Comparison of ENCODE assay signal across 1 cellular context in the genomic region with DNA sequence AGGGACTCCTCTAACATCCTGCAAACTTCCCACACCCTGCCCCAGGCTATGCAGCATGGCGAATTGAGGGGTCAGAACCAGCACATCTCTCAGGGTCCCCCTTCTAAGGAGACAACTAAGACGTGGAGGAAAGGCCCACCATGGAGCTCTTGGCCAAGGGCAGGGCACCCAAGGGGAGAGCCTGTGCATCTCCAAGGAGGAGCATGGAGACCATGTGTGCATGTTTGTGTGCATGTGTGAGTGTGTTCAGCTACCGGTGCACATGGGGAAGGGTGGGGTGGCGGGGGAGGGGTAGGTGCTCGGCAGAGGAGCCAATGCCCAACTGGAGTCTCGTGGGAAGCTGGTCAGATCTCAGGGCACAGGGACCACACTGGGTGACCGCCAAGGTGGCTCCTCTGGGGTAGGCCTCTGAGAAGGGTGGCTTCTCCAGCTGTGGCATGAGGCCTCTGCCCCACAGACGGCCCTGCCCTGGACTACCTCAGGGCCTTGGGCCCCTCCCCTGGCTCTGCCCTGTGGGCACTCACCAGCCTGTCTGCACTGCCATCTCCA.
TF ChIP-seq lines count a peak whose summit lies in the region.

No MANE protein-coding gene starts in this region.

TF ChIP-seq in H1, 55 proteins besides CTCF, POLR2A, EP300 and RAD21 (continued from another document):
- TF ChIP-seq TAF7 (optimal IDR thresholded peaks at IDR 0.05; ENCODE audit: borderline replicate concordance, low read depth, low read length) (no peak), SIX5 (IDR thresholded peaks at IDR 0.05; ENCODE audit: low read depth, low read length) (no peak), CEBPB (IDR thresholded peaks at IDR 0.05; ENCODE audit: low read depth, low read length) (no peak), RNF2 (IDR thresholded peaks at IDR 0.05; ENCODE audit: borderline replicate concordance, low read depth, low read length, missing control alignments, poor library complexity, severe bottlenecking) (no peak), SUZ12 (IDR thresholded peaks at IDR 0.05; ENCODE audit: low read length) (no peak)
- TF ChIP-seq, protein P1, sequence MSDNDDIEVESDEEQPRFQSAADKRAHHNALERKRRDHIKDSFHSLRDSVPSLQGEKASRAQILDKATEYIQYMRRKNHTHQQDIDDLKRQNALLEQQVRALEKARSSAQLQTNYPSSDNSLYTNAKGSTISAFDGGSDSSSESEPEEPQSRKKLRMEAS (IDR thresholded peaks at IDR 0.05), result no peak
